Comparison of ENCODE assay signal across 8 cellular contexts in the genomic region with DNA sequence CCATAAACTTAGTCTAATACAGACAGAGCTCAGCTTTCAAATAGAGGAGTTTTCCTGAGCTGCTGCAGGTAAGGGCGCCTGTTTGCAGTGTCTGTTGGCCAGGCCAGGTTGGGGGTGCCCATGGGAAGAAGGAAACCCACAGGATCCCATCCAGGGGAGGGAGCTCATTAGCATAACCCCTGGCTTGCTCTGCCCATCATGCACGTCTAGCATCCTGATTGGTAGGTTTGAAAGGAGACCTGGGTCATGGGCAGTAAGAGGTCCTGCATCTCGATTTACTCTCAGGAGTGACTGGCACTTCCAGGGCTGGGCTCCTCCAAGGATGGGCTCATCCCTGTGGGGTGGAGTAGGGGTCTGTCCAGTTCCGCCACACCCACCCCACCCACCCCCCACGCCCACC.
"Had no signal": no experiment of that assay in that cellular context is flagged by ENCODE, and none has a peak within 500 bp of the region (broad histone marks: within the 10 kb centered on the region; RNA-seq: fewer than 3 reads in every experiment).

No MANE protein-coding gene starts in this region.

- H3K4me3 ChIP-seq: GM12878 had no signal

- DNase-seq: GDM1, GF-D8 had no signal

- ATAC-seq: GM12878 had no signal

- FAIRE-seq: G401.6, GM12878, GM12891, GM12892, GM18507, GM19239 had no signal
